Comparison of ENCODE assay signal across 6 cellular contexts in genomic region chr10:10938676-10939075, GRCh38.
"Had no signal": no experiment of that assay in that cellular context is flagged by ENCODE, and none has a peak within 500 bp of the region (broad histone marks: within the 10 kb centered on the region; RNA-seq: fewer than 3 reads in every experiment).

No MANE protein-coding gene starts in this region.

- H3K4me2 ChIP-seq: GM23338 had no signal

- DNase-seq: H9, HCEC 1CT, IMR-90, KG1 had no signal

- H3K27ac Mint-ChIP-seq: GM23338, H9 had no signal

- H3K4me3 Mint-ChIP-seq: GM23338, H9 had no signal

- ATAC-seq: GM23338, K562 had no signal

- H3K4me3 ChIP-seq: GM23338, K562 had no signal

- H3K4me1 Mint-ChIP-seq: GM23338 had no signal

- H2AFZ ChIP-seq: GM23338 had no signal
